Comparison of ENCODE assay signal across 8 cellular contexts in the genomic region with DNA sequence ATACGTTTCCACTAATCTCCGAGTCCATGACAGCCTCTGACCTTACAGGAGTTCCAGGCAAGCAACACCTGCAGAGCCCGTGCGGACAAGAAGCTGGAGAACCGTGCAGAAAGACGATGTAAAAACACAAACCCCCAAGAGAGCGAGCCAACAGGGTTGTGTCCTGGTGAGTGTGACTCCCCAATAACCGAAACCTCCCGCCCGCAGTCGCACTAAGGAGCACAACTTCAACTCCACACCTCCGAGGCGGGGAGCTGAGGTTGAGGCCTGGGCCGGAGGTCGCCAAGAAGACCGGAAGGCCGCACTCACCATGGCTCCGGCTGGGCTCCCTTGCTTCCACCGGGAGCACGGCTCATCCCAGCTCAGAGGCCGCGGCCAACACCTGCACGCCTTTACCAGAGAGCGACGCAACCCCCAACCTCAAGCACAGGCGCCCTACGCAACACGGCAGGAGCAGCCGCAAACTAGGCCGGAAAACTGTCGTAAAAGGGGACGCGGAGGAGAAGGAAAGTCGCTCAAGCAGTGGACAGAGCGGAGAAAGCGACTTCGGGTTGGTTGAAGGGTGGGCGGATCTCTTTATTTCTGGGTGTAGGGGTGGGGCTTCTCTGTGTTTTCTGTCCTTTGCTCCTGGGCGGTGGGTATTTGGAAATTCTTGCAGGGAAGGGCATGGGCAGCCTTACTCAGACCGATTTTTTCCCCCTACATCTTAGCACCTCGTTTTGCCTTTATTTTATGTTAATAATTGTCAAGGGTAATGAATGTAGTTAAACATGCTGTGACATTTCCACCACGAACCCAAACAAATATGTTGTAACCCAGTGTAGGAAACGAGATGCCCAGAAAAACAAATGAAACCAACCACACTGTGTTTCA. TPM values are rescaled to one million over a fixed set of nuclear protein-coding genes. Genes with fewer than 3 reads are reported as not detected.
DNase-seq lines count a peak whose midpoint lies in the region; ATAC-seq and TF ChIP-seq lines count a peak whose summit lies in the region.

A gene (minus strand): TSS at position 446 of the 873 bp plus-strand sequence. CDS start 134 bp downstream, at position 312.

- peak within 1 kb of the TSS; percentile 81 to 96 for H3K9ac ChIP-seq in colonic mucosa (ENCODE audit: low read depth in 2 of 2, low read length in 2 of 2)

- H3K27me3 ChIP-seq in BE2C, result no peaks in the 10 kb centered on the region
- H3K27me3 ChIP-seq in colonic mucosa, result no peaks in the 10 kb centered on the region

- H3K4me3 ChIP-seq in BE2C (ENCODE audit: low read depth, low read length) (peak within 1 kb of the TSS; percentile 90), colonic mucosa (peak within 1 kb of the TSS; percentile 64)

- TF ChIP-seq CTCF in BE2C (IDR thresholded peaks at IDR 0.05; ENCODE audit: low read depth, low read length) (no peak), colonic mucosa (IDR thresholded peaks at IDR 0.05) (no peak)

- intact Hi-C loops in colonic mucosa (cut with DNase I), result loop anchor here (10.0 kb wide), 1 partner anchor 65 kb away; no protein-coding TSS in a partner anchor

- peak; percentile 97 for ATAC-seq in HG03460 (IDR thresholded peaks at IDR 0.05; ENCODE audit: unreplicated experiment)

- H3K4me1 ChIP-seq in BE2C, result no peaks in the 10 kb centered on the region
- no peaks in the 10 kb centered on the region for H3K4me1 ChIP-seq in colonic mucosa

- H3K9me3 ChIP-seq in BE2C (no peaks in the 10 kb centered on the region), colonic mucosa (no peaks in the 10 kb centered on the region)

- DNase-seq in BE2C, result peak; percentile 93
- DNase-seq in GM19240 (ENCODE audit: insufficient read length, low spot score), result peak; percentile 76
- DNase-seq in NCI-H526 (lab: John Stamatoyannopoulos, UW), result peak; percentile 96 to 98
- peak; percentile 93 for DNase-seq in activated CD4-positive, alpha-beta T cell treated with anti-CD3 and anti-CD28 coated beads for 48 hours
- DNase-seq in colonic mucosa, result peak; percentile 97
- peak; percentile 97 for DNase-seq in kidney tubule cell (ENCODE audit: low spot score)
- DNase-seq in stimulated activated CD4-positive, alpha-beta T cell treated with anti-CD3 and anti-CD28 coated beads, Interleukin-1b, Interleukin-23, amount 100 ng/mL, for 24 hours (ENCODE audit: low read depth in 4 of 4, low spot score in 1 of 4), result peak; percentile 58 to 84 (median 77)

- H3K36me3 ChIP-seq in BE2C (peaks cover 13% of the 10 kb centered on the region), colonic mucosa (no peaks in the 10 kb centered on the region)

- peak within 1 kb of the TSS; percentile 77 for H3K27ac ChIP-seq in colonic mucosa

RNA-seq across cellular contexts. Expression of the gene that starts here (rescaled TPM):
- polyA plus RNA-seq in BE2C (2012; ENCODE audit: insufficient read depth, insufficient read length, low read depth), result 36.1 TPM
- total RNA-seq in colonic mucosa, result 10 to 100 TPM; 38.0 to 46.7 TPM

Comparison
In these comparisons a context has a peak if more than half of its experiments do, and no peak if none do; other contexts are left out.
1. Peak in every context shown above with its lines: DNase-seq, ATAC-seq, H3K4me3 ChIP-seq and H3K27ac ChIP-seq.